12 cellular contexts compared by ENCODE assay signal in genomic region chr18:22344908-22345670, GRCh38.
A peak's percentile ranks its signal among the peaks of the same experiment; 100 is the strongest.
DNase-seq lines count a peak whose midpoint lies in the region; ATAC-seq and TF ChIP-seq lines count a peak whose summit lies in the region.
"Had no signal": no experiment of that assay in that cellular context is flagged by ENCODE, and none has a peak within 500 bp of the region (broad histone marks: within the 10 kb centered on the region; RNA-seq: fewer than 3 reads in every experiment).

No MANE protein-coding gene starts in this region.

- no peaks in the 10 kb centered on the region for H3K36me3 Mint-ChIP-seq in CD4-positive, alpha-beta T cell (ENCODE audit: low read depth)
- peaks cover 3% of the 10 kb centered on the region for H3K36me3 Mint-ChIP-seq in activated naive CD8-positive, alpha-beta T cell treated with anti-CD3 and anti-CD28 coated beads for 36 hours
- H3K36me3 Mint-ChIP-seq in naive thymus-derived CD4-positive, alpha-beta T cell, result peaks cover 0 to 17% (median 3%) of the 10 kb centered on the region in 5 donors

- H3K27ac ChIP-seq in CD4-positive, alpha-beta T cell (ENCODE audit: low read depth, low read length), result no peak overlapping the region
- H3K27ac ChIP-seq in HEK293 (ENCODE audit: extremely low read depth, low read depth, low read length), result peak overlapping the region; percentile 7; the same call in 1 of the 2 replicates
- H3K27ac ChIP-seq in naive thymus-derived CD4-positive, alpha-beta T cell (ENCODE audit: low read depth, low read length), result no peak overlapping the region
- H3K27ac ChIP-seq: epithelial cell of prostate had no signal

- peak overlapping the region; percentile 57 for H3K27ac Mint-ChIP-seq in CD4-positive, alpha-beta T cell
- peak overlapping the region; percentile 65 for H3K27ac Mint-ChIP-seq in activated naive CD8-positive, alpha-beta T cell treated with anti-CD3 and anti-CD28 coated beads for 36 hours
- peak overlapping the region in 7 of 9 donors; percentile 2 to 67 (median 59) for H3K27ac Mint-ChIP-seq in naive thymus-derived CD4-positive, alpha-beta T cell

- H3K4me3 Mint-ChIP-seq in CD4-positive, alpha-beta T cell, result no peak overlapping the region
- H3K4me3 Mint-ChIP-seq in activated naive CD8-positive, alpha-beta T cell treated with anti-CD3 and anti-CD28 coated beads for 36 hours, result no peak overlapping the region
- H3K4me3 Mint-ChIP-seq in naive thymus-derived CD4-positive, alpha-beta T cell, result peak overlapping the region in 7 of 10 donors; percentile 9 to 67 (median 17)

- H3K9me3 ChIP-seq in CD4-positive, alpha-beta T cell (ENCODE audit: control insufficient read depth, low read length), result no peaks in the 10 kb centered on the region
- H3K9me3 ChIP-seq in HEK293 (ENCODE audit: control insufficient read depth, insufficient read depth, low read depth, low read length), result no peaks in the 10 kb centered on the region
- H3K9me3 ChIP-seq in naive thymus-derived CD4-positive, alpha-beta T cell (ENCODE audit: control insufficient read depth in 2 of 3, low read length in 3 of 3), result no peaks in the 10 kb centered on the region

- POLR2A ChIA-PET in CD4-positive, alpha-beta T cell (lab: Charles Lee), result interaction anchor here (1.0 kb wide), 1 partner anchor 63 kb away, joined by 4 read pairs; no protein-coding TSS in a partner anchor
- POLR2A ChIA-PET in HEK293 (lab: Yijun Ruan, JAX), result interaction anchor here (0.9 kb wide), 1 partner anchor 175 kb away, joined by 3 read pairs; no protein-coding TSS in a partner anchor
- POLR2A ChIA-PET in naive thymus-derived CD4-positive, alpha-beta T cell (lab: Charles Lee), result no interaction called here

- H3K4me1 ChIP-seq in HEK293 (ENCODE audit: control insufficient read depth, insufficient read depth, low read length), result peaks cover 51% of the 10 kb centered on the region
- peaks cover 0 to 69% of the 10 kb centered on the region in 2 donors for H3K4me1 ChIP-seq in naive thymus-derived CD4-positive, alpha-beta T cell (ENCODE audit: control insufficient read depth in 2 of 2, insufficient read depth in 2 of 2, low read length in 2 of 2)

- peaks cover 16% of the 10 kb centered on the region for H3K4me1 Mint-ChIP-seq in CD4-positive, alpha-beta T cell (ENCODE audit: low read depth)
- H3K4me1 Mint-ChIP-seq in activated naive CD8-positive, alpha-beta T cell treated with anti-CD3 and anti-CD28 coated beads for 36 hours, result peaks cover 53% of the 10 kb centered on the region
- H3K4me1 Mint-ChIP-seq in naive thymus-derived CD4-positive, alpha-beta T cell, result peaks cover 0 to 34% (median 17%) of the 10 kb centered on the region in 7 donors

- no peak overlapping the region for H3K4me3 ChIP-seq in HEK293 (ENCODE audit: low read depth, low read length)
- H3K4me3 ChIP-seq in naive thymus-derived CD4-positive, alpha-beta T cell (ENCODE audit: low read length), result no peak overlapping the region
- H3K4me3 ChIP-seq: skin epidermis had no signal

- ATAC-seq in CD4-positive, alpha-beta T cell (ENCODE audit: poor library complexity), result peak; percentile 53
- peak; percentile 78 for ATAC-seq in naive thymus-derived CD4-positive, alpha-beta T cell

- H3K36me3 ChIP-seq in HEK293 (ENCODE audit: control insufficient read depth in 2 of 2, insufficient read depth in 1 of 2, low read length in 2 of 2), result no peaks in the 10 kb centered on the region
- H3K36me3 ChIP-seq in naive thymus-derived CD4-positive, alpha-beta T cell (ENCODE audit: control insufficient read depth in 2 of 3, insufficient read depth in 3 of 3, low read length in 3 of 3), result no peaks in the 10 kb centered on the region

- DNase-seq in CD4-positive, alpha-beta T cell, result no peak
- no peak for DNase-seq in activated naive CD8-positive, alpha-beta T cell treated with anti-CD3 and anti-CD28 coated beads for 36 hours
- peak in 1 of 9 donors; percentile 18 for DNase-seq in naive thymus-derived CD4-positive, alpha-beta T cell
- no peak for DNase-seq in NCI-H526 (lab: John Stamatoyannopoulos, UW)
- DNase-seq in mesenteric fat pad (ENCODE audit: low spot score), result no peak
- no peak for DNase-seq in iPS-NIHi7 (ENCODE audit: extremely low spot score)
- no peak for DNase-seq in NCI-H2196 (lab: John Stamatoyannopoulos, UW; ENCODE audit: unreplicated experiment)
- DNase-seq: C1 segment of cervical spinal cord, NCI-H187 treated with DMSO at 0.1 percent for 48 hours had no signal

- intact Hi-C loops in CD4-positive, alpha-beta T cell (cut with DNase I, micrococcal nuclease), result no loop called here
- intact Hi-C loops in naive thymus-derived CD4-positive, alpha-beta T cell (cut with micrococcal nuclease), result loop anchor here (5.0 kb wide), 2 partner anchors 168 to 178 kb away; partner anchors contain the start of gene GATA6 (in 1 of the 2)

- no peak for TF ChIP-seq CTCF in CD4-positive, alpha-beta T cell (IDR thresholded peaks at IDR 0.05)
- no peak for TF ChIP-seq CTCF in HEK293 (tag by site-specific recombination; IDR thresholded peaks at IDR 0.05)

- CTCF ChIA-PET in CD4-positive, alpha-beta T cell (lab: Charles Lee), result no interaction called here
- CTCF ChIA-PET in HEK293 (lab: Yijun Ruan, JAX), result interaction anchor here (0.8 kb wide), 1 partner anchor 125 kb away, joined by 3 read pairs; no protein-coding TSS in a partner anchor
- CTCF ChIA-PET in naive thymus-derived CD4-positive, alpha-beta T cell (lab: Charles Lee), result no interaction called here

- H3K9me3 Mint-ChIP-seq in CD4-positive, alpha-beta T cell, result no peaks in the 10 kb centered on the region
- no peaks in the 10 kb centered on the region for H3K9me3 Mint-ChIP-seq in activated naive CD8-positive, alpha-beta T cell treated with anti-CD3 and anti-CD28 coated beads for 36 hours
- peaks cover 0 to 15% (median 5%) of the 10 kb centered on the region in 11 donors for H3K9me3 Mint-ChIP-seq in naive thymus-derived CD4-positive, alpha-beta T cell

- H3K27me3 Mint-ChIP-seq in CD4-positive, alpha-beta T cell, result peaks cover 49% of the 10 kb centered on the region
- H3K27me3 Mint-ChIP-seq in activated naive CD8-positive, alpha-beta T cell treated with anti-CD3 and anti-CD28 coated beads for 36 hours, result peaks cover 35% of the 10 kb centered on the region
- peaks cover 25 to 46% (median 38%) of the 10 kb centered on the region in 5 donors for H3K27me3 Mint-ChIP-seq in naive thymus-derived CD4-positive, alpha-beta T cell

- H3K27me3 ChIP-seq in CD4-positive, alpha-beta T cell (ENCODE audit: control insufficient read depth, insufficient read depth, low read length), result peaks cover 27% of the 10 kb centered on the region
- H3K27me3 ChIP-seq in naive thymus-derived CD4-positive, alpha-beta T cell (ENCODE audit: control insufficient read depth in 2 of 2, insufficient read depth in 2 of 2, low read length in 2 of 2), result peaks cover 0 to 5% of the 10 kb centered on the region in 2 donors

TF ChIP-seq in HEK293, 187 proteins besides CTCF, POLR2A, EP300 and RAD21:
- TF ChIP-seq FEZF1 (tag by site-specific recombination; IDR thresholded peaks at IDR 0.05) (peak; percentile 27; the same call in 1 of the 2 replicates), ZNF626 (tag by site-specific recombination; IDR thresholded peaks at IDR 0.05) (no peak)

Comparison
In these comparisons a context has a peak if more than half of its experiments do, and no peak if none do; other contexts are left out.
1. H3K4me3 Mint-ChIP-seq: peak in naive thymus-derived CD4-positive, alpha-beta T cell (7 of 10); none in CD4-positive, alpha-beta T cell (single experiment) and activated naive CD8-positive, alpha-beta T cell treated with anti-CD3 and anti-CD28 coated beads for 36 hours (single experiment).
2. intact Hi-C loops: an anchor here in naive thymus-derived CD4-positive, alpha-beta T cell (5.0 kb wide); none called in CD4-positive, alpha-beta T cell.
3. Peak in every context shown above with its lines, with median percentiles within 50 percentile points of each other: H3K27ac Mint-ChIP-seq.